ENCODE assay signal across 1 cellular context in genomic region chr4:87006531-87007344, GRCh38.
TF ChIP-seq lines count a peak whose summit lies in the region.

No MANE protein-coding gene starts in this region.

TF ChIP-seq in K562, 482 proteins besides CTCF, POLR2A, EP300 and RAD21 (continued from another document and continues in another):
- no peak for TF ChIP-seq NR2F6 (CRISPR knock-in tag; IDR thresholded peaks at IDR 0.05)
- TF ChIP-seq ZNF695 (CRISPR knock-in tag; IDR thresholded peaks at IDR 0.05), result no peak
- peak; percentile 16; the same call in 1 of the 2 replicates for TF ChIP-seq ZNF717 (CRISPR knock-in tag; IDR thresholded peaks at IDR 0.05)
- no peak for TF ChIP-seq SRF (CRISPR knock-in tag; IDR thresholded peaks at IDR 0.05)
- peak; percentile 100 for TF ChIP-seq ATF7 (IDR thresholded peaks at IDR 0.05)
- no peak; a peak in 1 of 4 replicates for TF ChIP-seq SIX5 (IDR thresholded peaks at IDR 0.05; ENCODE audit: borderline replicate concordance in 1 of 2, insufficient read depth in 1 of 2, low read depth in 1 of 2, low read length in 2 of 2)
- TF ChIP-seq ATF1 (CRISPR knock-in tag; IDR thresholded peaks at IDR 0.05), result no peak
- peak; percentile 67 for TF ChIP-seq ATF1 (tag; IDR thresholded peaks at IDR 0.05)
- TF ChIP-seq REST (CRISPR knock-in tag; IDR thresholded peaks at IDR 0.05; ENCODE audit: low read depth), result no peak
- TF ChIP-seq NFYB (IDR thresholded peaks at IDR 0.05; ENCODE audit: extremely low read depth, insufficient read length), result peak; percentile 37
- TF ChIP-seq TEAD4 (IDR thresholded peaks at IDR 0.05; ENCODE audit: low read length), result no peak; the same call in 1 of the 2 replicates
- TF ChIP-seq TEAD4 (CRISPR knock-in tag; IDR thresholded peaks at IDR 0.05; ENCODE audit: borderline replicate concordance), result 0 out of 2 replicates have a peak, but pooled peaks have one; percentile 22
- no peak for TF ChIP-seq TCF15 (CRISPR knock-in tag; IDR thresholded peaks at IDR 0.05)
- TF ChIP-seq PML (IDR thresholded peaks at IDR 0.05; ENCODE audit: low read length), result peak; percentile 82
- TF ChIP-seq PRPF4 (IDR thresholded peaks at IDR 0.05; ENCODE audit: insufficient read depth, low read depth, low read length, poor library complexity, severe bottlenecking), result peak; percentile 95
- TF ChIP-seq NONO (IDR thresholded peaks at IDR 0.05; ENCODE audit: low read depth in 2 of 2, low read length in 1 of 2), result peak; percentile 97 to 99
- no peak for TF ChIP-seq RFX7 (CRISPR knock-in tag; IDR thresholded peaks at IDR 0.05)
- no peak for TF ChIP-seq TFE3 (CRISPR knock-in tag; IDR thresholded peaks at IDR 0.05)
- no peak for TF ChIP-seq ZNF785 (CRISPR knock-in tag; IDR thresholded peaks at IDR 0.05)
- 0 out of 2 replicates have a peak, but pooled peaks have one; percentile 49 for TF ChIP-seq E2F4 (CRISPR knock-in tag; IDR thresholded peaks at IDR 0.05; ENCODE audit: low read depth)
- no peak for TF ChIP-seq CLOCK (CRISPR knock-in tag; IDR thresholded peaks at IDR 0.05; ENCODE audit: borderline replicate concordance)
- TF ChIP-seq TFAP4 (CRISPR knock-in tag; IDR thresholded peaks at IDR 0.05; ENCODE audit: borderline replicate concordance), result peak; percentile 72
- 0 out of 2 replicates have a peak, but pooled peaks have one; percentile 18 for TF ChIP-seq ZBED1 (IDR thresholded peaks at IDR 0.05)
- no peak for TF ChIP-seq IFI16 (CRISPR knock-in tag; IDR thresholded peaks at IDR 0.05)
- TF ChIP-seq DLX4 (CRISPR knock-in tag; IDR thresholded peaks at IDR 0.05), result no peak
- TF ChIP-seq TEAD2 (tag; IDR thresholded peaks at IDR 0.05), result no peak
- TF ChIP-seq BRD4 (IDR thresholded peaks at IDR 0.05), result peak; percentile 36; the same call in 1 of the 2 replicates
- TF ChIP-seq MXI1 (IDR thresholded peaks at IDR 0.05; ENCODE audit: low read depth, low read length), result 0 out of 2 replicates have a peak, but pooled peaks have one; percentile 27
- peak; percentile 44; the same call in 1 of the 2 replicates for TF ChIP-seq ZNF592 (IDR thresholded peaks at IDR 0.05)
- TF ChIP-seq ZNF609 (CRISPR knock-in tag; IDR thresholded peaks at IDR 0.05; ENCODE audit: borderline replicate concordance), result no peak
- no peak for TF ChIP-seq NFE2 (IDR thresholded peaks at IDR 0.05; ENCODE audit: low read depth)
- TF ChIP-seq ELF1 (tag; IDR thresholded peaks at IDR 0.05), result peak; percentile 58
- peak; percentile 20; the same call in 1 of the 2 replicates for TF ChIP-seq STAT6 (CRISPR knock-in tag; IDR thresholded peaks at IDR 0.05)
- TF ChIP-seq PYGO2 (tag; IDR thresholded peaks at IDR 0.05), result no peak
